ENCODE assay signal across 9 cellular contexts in genomic region chr7:132654150-132654549, GRCh38.
DNase-seq lines count a peak whose midpoint lies in the region; ATAC-seq, FAIRE-seq and TF ChIP-seq lines count a peak whose summit lies in the region.
"Had no signal": no experiment of that assay in that cellular context is flagged by ENCODE, and none has a peak within 500 bp of the region (broad histone marks: within the 10 kb centered on the region; RNA-seq: fewer than 3 reads in every experiment).

No MANE protein-coding gene starts in this region.

- peaks cover 6% of the 10 kb centered on the region for H3K27me3 ChIP-seq in AG04450 (ENCODE audit: control insufficient read depth, insufficient read depth, low read length)

- peak; percentile 78 for FAIRE-seq in GM18507 (lab: Jason Lieb, UNC)
- FAIRE-seq: endometrium had no signal

- no peak overlapping the region for H3K27ac ChIP-seq in AG04450 (ENCODE audit: low read depth, low read length)

- DNase-seq in AG04450 (ENCODE audit: low read depth, low spot score) = no peak
- no peak for DNase-seq in GM18507 (ENCODE audit: extremely low spot score, insufficient read length, low read depth)
- peak; percentile 34 for DNase-seq in iris pigment epithelial cell (ENCODE audit: low read depth)
- no peak for DNase-seq in 8988T
- DNase-seq in epidermal melanocyte (ENCODE audit: insufficient read length, low spot score) = no peak
- no peak for DNase-seq in C1 segment of cervical spinal cord (lab: John Stamatoyannopoulos, UW)

- no peak overlapping the region for H3K4me3 ChIP-seq in AG04450 (ENCODE audit: low read depth, low read length)

- CTCF ChIA-PET in AG04450 (lab: Charles Lee) = no interaction called here

- POLR2A ChIA-PET in AG04450 (lab: Yijun Ruan, JAX) = no interaction called here

- ATAC-seq in HG02885 (IDR thresholded peaks at IDR 0.05; ENCODE audit: poor library complexity, unreplicated experiment) = peak; percentile 76
- ATAC-seq in SK-N-SH treated with all-trans-retinoic acid at 6 μM for 48 hours = peak; percentile 35; the same call in 2 of the 3 replicates

- TF ChIP-seq CTCF in AG04450 (IDR thresholded peaks at IDR 0.05; ENCODE audit: low read depth, low read length) = peak; percentile 35; the same call in 1 of the 2 replicates

- H3K9me3 ChIP-seq in AG04450 (ENCODE audit: control insufficient read depth, insufficient read depth, low read length) = no peaks in the 10 kb centered on the region

TF ChIP-seq in SK-N-SH treated with all-trans-retinoic acid at 6 μM for 48 hours, 23 proteins besides CTCF, POLR2A, EP300 and RAD21:
- TF ChIP-seq SNAI2 (CRISPR knock-in tag; IDR thresholded peaks at IDR 0.05) (no peak), CREB5 (CRISPR knock-in tag; IDR thresholded peaks at IDR 0.05; ENCODE audit: low read depth) (no peak), TCF4 (CRISPR knock-in tag; IDR thresholded peaks at IDR 0.05; ENCODE audit: borderline replicate concordance) (no peak)
